ENCODE assay signal across 8 cellular contexts in genomic region chr12:130818381-130819247, GRCh38. TPM values are rescaled to one million over a fixed set of nuclear protein-coding genes. Genes with fewer than 3 reads are reported as not detected.
A peak's percentile ranks its signal among the peaks of the same experiment; 100 is the strongest.
DNase-seq lines count a peak whose midpoint lies in the region; ATAC-seq and TF ChIP-seq lines count a peak whose summit lies in the region.

No MANE protein-coding gene starts in this region.

- peaks cover 10% of the 10 kb centered on the region for H3K36me3 ChIP-seq in A673 (ENCODE audit: insufficient read depth, low read length, poor library complexity, severe bottlenecking)
- peaks cover 31% of the 10 kb centered on the region; the same call in 1 of the 2 replicates for H3K36me3 ChIP-seq in OCI-LY7 (ENCODE audit: insufficient read depth, low read length)
- H3K36me3 ChIP-seq in prostate gland = no peaks in the 10 kb centered on the region
- no peaks in the 10 kb centered on the region for H3K36me3 ChIP-seq in urinary bladder (ENCODE audit: insufficient read depth)

- TF ChIP-seq CTCF in A673 (conservative IDR thresholded peaks at IDR 0.05; ENCODE audit: low read depth, low read length) = peak; percentile 44
- TF ChIP-seq CTCF in OCI-LY7 (conservative IDR thresholded peaks at IDR 0.05; ENCODE audit: low read length) = peak; percentile 83
- TF ChIP-seq CTCF in prostate gland (IDR thresholded peaks at IDR 0.05) = peak; percentile 80 to 94 (median 83)

- H3K9me3 ChIP-seq in A673 (ENCODE audit: low read depth, low read length, poor library complexity, severe bottlenecking) (no peaks in the 10 kb centered on the region), OCI-LY7 (ENCODE audit: low read length) (no peaks in the 10 kb centered on the region), prostate gland (no peaks in the 10 kb centered on the region)

- H3K4me3 ChIP-seq in A673 (ENCODE audit: low read depth, low read length, poor library complexity, severe bottlenecking) (no peak overlapping the region), OCI-LY7 (ENCODE audit: low read depth, low read length, poor library complexity, severe bottlenecking) (peak overlapping the region; percentile 28), prostate gland (peak overlapping the region; percentile 28 to 30), urinary bladder (ENCODE audit: low read depth, low read length) (peak overlapping the region; percentile 31)

- no peak for DNase-seq in A673 (ENCODE audit: low spot score)
- DNase-seq in OCI-LY7 (ENCODE audit: low spot score) = peak; percentile 57
- peak; percentile 81 for DNase-seq in activated naive CD4-positive, alpha-beta T cell treated with Interleukin-2 at 50 U/mL for 16 hours
- peak; percentile 81 for DNase-seq in Right ventricle myocardium superior
- peak; percentile 52 for DNase-seq in prostate gland (ENCODE audit: low spot score)

- no peaks in the 10 kb centered on the region for H3K27me3 ChIP-seq in A673 (replicated peaks; ENCODE audit: insufficient read depth, low read depth, low read length, poor library complexity)
- no peaks in the 10 kb centered on the region for H3K27me3 ChIP-seq in prostate gland (replicated peaks; ENCODE audit: insufficient read depth)

- no peaks in the 10 kb centered on the region for H3K4me1 ChIP-seq in A673 (ENCODE audit: insufficient read depth, low read length, poor library complexity, severe bottlenecking)
- H3K4me1 ChIP-seq in OCI-LY7 (ENCODE audit: insufficient read depth, low read length, poor library complexity, severe bottlenecking) = peaks cover 4% of the 10 kb centered on the region
- no peaks in the 10 kb centered on the region for H3K4me1 ChIP-seq in prostate gland (replicated peaks)
- no peaks in the 10 kb centered on the region for H3K4me1 ChIP-seq in urinary bladder (ENCODE audit: insufficient read depth)

- no peaks in the 10 kb centered on the region for H3K79me2 ChIP-seq in OCI-LY7 (ENCODE audit: insufficient read depth, low read depth, low read length)

- H3K27ac ChIP-seq in A673 (ENCODE audit: low read depth, low read length, poor library complexity, severe bottlenecking) = no peak overlapping the region
- no peak overlapping the region for H3K27ac ChIP-seq in OCI-LY7 (ENCODE audit: low read depth, low read length, poor library complexity, severe bottlenecking)
- H3K27ac ChIP-seq in prostate gland = no peak overlapping the region
- H3K27ac ChIP-seq in urinary bladder (ENCODE audit: low read depth) = no peak overlapping the region

- intact Hi-C loops in A673 (cut with micrococcal nuclease; ENCODE audit: unreplicated experiment) (no loop called here), OCI-LY7 (cut with micrococcal nuclease; ENCODE audit: unreplicated experiment) (loop anchor here (1.0 kb wide), 1 partner anchor 57 kb away; no protein-coding TSS in a partner anchor), Right ventricle myocardium superior (cut with DNase I) (loop anchor here (10.0 kb wide), 1 partner anchor 414 kb away; no protein-coding TSS in a partner anchor), prostate gland (cut with DNase I) (loop anchor here (5.0 kb wide), 1 partner anchor 56 kb away; no protein-coding TSS in a partner anchor)

- no peak for TF ChIP-seq POLR2A in prostate gland (IDR thresholded peaks at IDR 0.05)

- POLR2A ChIA-PET in A673 (lab: Charles Lee; ENCODE audit: low non-redundant PET) = no interaction called here
- POLR2A ChIA-PET in OCI-LY7 (lab: Charles Lee) = interaction anchor here (0.6 kb wide), 1 partner anchor 369 kb away, joined by 3 read pairs; no protein-coding TSS in a partner anchor

- H4K20me1 ChIP-seq in OCI-LY7 (ENCODE audit: insufficient read depth, low read length) = no peaks in the 10 kb centered on the region

- 11% methylated on average over 60 of the region's 60 CpGs for WGBS in prostate gland
- WGBS in urinary bladder = 33% methylated on average over 60 of the region's 60 CpGs

- peak; percentile 83 for ATAC-seq in GM18868 (IDR thresholded peaks at IDR 0.05; ENCODE audit: unreplicated experiment)
- ATAC-seq in HG03103 (IDR thresholded peaks at IDR 0.05; ENCODE audit: low read depth, unreplicated experiment) = peak; percentile 88
- peak; percentile 98 for ATAC-seq in Right ventricle myocardium superior (ENCODE audit: poor library complexity)

- CTCF ChIA-PET in A673 (lab: Charles Lee) (no interaction called here), OCI-LY7 (lab: Charles Lee; ENCODE audit: unreplicated experiment) (no interaction called here)

- BruUV-seq in A673 (replicated peaks; lab: Mats Ljungman, UMichigan) (no TSS peak), OCI-LY7 (replicated peaks; lab: Mats Ljungman, UMichigan) (no TSS peak)

- peak overlapping the region; percentile 58; the same call in 1 of the 2 replicates for H2AFZ ChIP-seq in OCI-LY7 (ENCODE audit: low read length)

- H3K4me2 ChIP-seq in OCI-LY7 (ENCODE audit: low read length) = peak overlapping the region; percentile 64

- no peaks in the 10 kb centered on the region for H3K9me2 ChIP-seq in OCI-LY7 (ENCODE audit: insufficient read depth, low read length)

RNA-seq across cellular contexts. Expression of gene STX2, which starts 20.4 kb away (rescaled TPM):
- total RNA-seq in A673 (2021) (37.8 and 38.1 TPM in 2 replicates), OCI-LY7 (2022) (18.3 and 18.9 TPM in 2 replicates), Right ventricle myocardium superior (11.4 TPM), prostate gland (10 to 100 TPM in 1 of 2 donors, 1 to 10 TPM in 1; 5.3 to 11.5 TPM), urinary bladder (41.9 TPM)
- 19.2 and 20.0 TPM in 2 replicates for total RNA-seq in OCI-LY7 (2014; rRNA removed; shearing (Covaris generic))
- polyA plus RNA-seq in urinary bladder = 21.8 TPM

RNA-seq across cellular contexts. Expression of gene RAN, which starts 53.3 kb away (rescaled TPM):
- total RNA-seq in A673 (2021) = 1,775 and 1,894 TPM in 2 replicates
- total RNA-seq in OCI-LY7 (2014; rRNA removed; shearing (Covaris generic)) = 1,462 and 1,858 TPM in 2 replicates
- total RNA-seq in OCI-LY7 (2022) = 1,734 and 1,957 TPM in 2 replicates
- 225 TPM for total RNA-seq in Right ventricle myocardium superior
- total RNA-seq in prostate gland = 100 to 1,000 TPM; 131 to 220 TPM
- 251 TPM for total RNA-seq in urinary bladder
- 314 TPM for polyA plus RNA-seq in urinary bladder
